ENCODE assay signal across 10 cellular contexts in the genomic region with DNA sequence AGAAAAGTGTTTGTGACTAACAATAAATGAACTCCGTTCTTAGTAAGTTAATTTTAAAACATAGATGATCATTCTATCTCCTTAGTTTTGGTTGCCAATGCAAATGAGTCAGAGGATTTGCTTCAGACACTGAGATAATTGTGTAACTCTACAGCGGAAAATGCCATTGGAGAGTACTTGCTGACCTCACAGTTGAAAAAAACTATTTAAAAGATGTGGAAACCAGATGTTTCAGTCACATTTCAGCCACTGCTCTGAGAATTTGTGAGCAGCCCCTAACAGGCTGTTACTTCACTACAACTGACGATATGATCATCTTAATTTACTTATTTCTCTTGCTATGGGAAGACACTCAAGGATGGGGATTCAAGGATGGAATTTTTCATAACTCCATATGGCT. TPM values are rescaled to one million over a fixed set of nuclear protein-coding genes. Genes with fewer than 3 reads are reported as not detected.
DNase-seq lines count a peak whose midpoint lies in the region; ATAC-seq and TF ChIP-seq lines count a peak whose summit lies in the region.
"Had no signal": no experiment of that assay in that cellular context is flagged by ENCODE, and none has a peak within 500 bp of the region (broad histone marks: within the 10 kb centered on the region; RNA-seq: fewer than 3 reads in every experiment).

A gene with protein sequence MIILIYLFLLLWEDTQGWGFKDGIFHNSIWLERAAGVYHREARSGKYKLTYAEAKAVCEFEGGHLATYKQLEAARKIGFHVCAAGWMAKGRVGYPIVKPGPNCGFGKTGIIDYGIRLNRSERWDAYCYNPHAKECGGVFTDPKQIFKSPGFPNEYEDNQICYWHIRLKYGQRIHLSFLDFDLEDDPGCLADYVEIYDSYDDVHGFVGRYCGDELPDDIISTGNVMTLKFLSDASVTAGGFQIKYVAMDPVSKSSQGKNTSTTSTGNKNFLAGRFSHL (plus strand): TSS at position 234 of the 400 bp plus-strand sequence. CDS start 75 bp downstream, at position 309.

- H3K9me3 ChIP-seq in OCI-LY7 (ENCODE audit: low read length), result no peaks in the 10 kb centered on the region

- no peak for ATAC-seq in GM18505 (IDR thresholded peaks at IDR 0.05; ENCODE audit: unreplicated experiment)
- no peak for ATAC-seq in HG02678 (IDR thresholded peaks at IDR 0.05; ENCODE audit: unreplicated experiment)
- ATAC-seq: Panc1 had no signal

- H3K4me3 ChIP-seq in foreskin fibroblast (ENCODE audit: low read depth in 1 of 2, low read length in 2 of 2), result peak within 1 kb of the TSS; percentile 44 to 61
- no peak within 1 kb of the TSS for H3K4me3 ChIP-seq in OCI-LY7 (ENCODE audit: low read depth, low read length, poor library complexity, severe bottlenecking)

- H3K9me3 Mint-ChIP-seq in progenitor cell of endocrine pancreas (ENCODE audit: low read depth), result no peaks in the 10 kb centered on the region
- H3K9me3 Mint-ChIP-seq in activated naive CD4-positive, alpha-beta T cell treated with anti-CD3 and anti-CD28 coated beads, Interleukin-2, amount 10 ng/mL, durations not matched to agents 7 days and 5 days, result no peaks in the 10 kb centered on the region
- H3K9me3 Mint-ChIP-seq: activated naive CD8-positive, alpha-beta T cell treated with anti-CD3 and anti-CD28 coated beads, Interleukin-2, amount 10 ng/mL, durations not matched to agents 7 days and 5 days had no signal

- peaks cover 4% of the 10 kb centered on the region for H3K4me1 Mint-ChIP-seq in progenitor cell of endocrine pancreas (ENCODE audit: low read depth)
- no peaks in the 10 kb centered on the region for H3K4me1 Mint-ChIP-seq in activated naive CD4-positive, alpha-beta T cell treated with anti-CD3 and anti-CD28 coated beads, Interleukin-2, amount 10 ng/mL, durations not matched to agents 7 days and 5 days
- H3K4me1 Mint-ChIP-seq: activated naive CD8-positive, alpha-beta T cell treated with anti-CD3 and anti-CD28 coated beads, Interleukin-2, amount 10 ng/mL, durations not matched to agents 7 days and 5 days had no signal

- no peak within 1 kb of the TSS for H3K4me3 Mint-ChIP-seq in progenitor cell of endocrine pancreas (ENCODE audit: low read depth)
- no peak within 1 kb of the TSS for H3K4me3 Mint-ChIP-seq in activated naive CD4-positive, alpha-beta T cell treated with anti-CD3 and anti-CD28 coated beads, Interleukin-2, amount 10 ng/mL, durations not matched to agents 7 days and 5 days
- H3K4me3 Mint-ChIP-seq: activated naive CD8-positive, alpha-beta T cell treated with anti-CD3 and anti-CD28 coated beads, Interleukin-2, amount 10 ng/mL, durations not matched to agents 7 days and 5 days had no signal

- BruUV-seq in OCI-LY7 (replicated peaks; lab: Mats Ljungman, UMichigan), result no TSS peak

- no peaks in the 10 kb centered on the region for H4K20me1 ChIP-seq in OCI-LY7 (ENCODE audit: insufficient read depth, low read length)

- in situ Hi-C loops in Caki2 (cut with HindIII; ENCODE audit: low pct_unique_long_range_greater_than_20kb, low sequenced_read_pairs), result no loop called here

- no peak for TF ChIP-seq POLR2A in GM18505 (IDR thresholded peaks at IDR 0.05; ENCODE audit: borderline replicate concordance, extremely low read depth, insufficient read depth, insufficient read length)

- H3K27ac ChIP-seq in OCI-LY7 (ENCODE audit: low read depth, low read length, poor library complexity, severe bottlenecking), result no peak within 1 kb of the TSS

- peak; percentile 41 for DNase-seq in Caki2 (ENCODE audit: low read depth)
- DNase-seq in SIG-M5 (lab: John Stamatoyannopoulos, UW), result peak; percentile 89
- peak; percentile 90 to 94 for DNase-seq in foreskin fibroblast
- DNase-seq in progenitor cell of endocrine pancreas (ENCODE audit: low spot score, unreplicated experiment), result no peak
- DNase-seq in activated naive CD4-positive, alpha-beta T cell treated with anti-CD3 and anti-CD28 coated beads, Interleukin-2, amount 10 ng/mL, durations not matched to agents 7 days and 5 days, result no peak
- no peak for DNase-seq in OCI-LY7 (ENCODE audit: low spot score)
- DNase-seq: activated naive CD8-positive, alpha-beta T cell treated with anti-CD3 and anti-CD28 coated beads, Interleukin-2, amount 10 ng/mL, durations not matched to agents 7 days and 5 days had no signal

- no peaks in the 10 kb centered on the region for H3K27me3 Mint-ChIP-seq in progenitor cell of endocrine pancreas
- peaks cover 8% of the 10 kb centered on the region for H3K27me3 Mint-ChIP-seq in activated naive CD4-positive, alpha-beta T cell treated with anti-CD3 and anti-CD28 coated beads, Interleukin-2, amount 10 ng/mL, durations not matched to agents 7 days and 5 days

- CTCF ChIA-PET in activated naive CD4-positive, alpha-beta T cell treated with anti-CD3 and anti-CD28 coated beads, Interleukin-2, amount 10 ng/mL, durations not matched to agents 7 days and 5 days (lab: Charles Lee), result no interaction called here
- CTCF ChIA-PET in OCI-LY7 (lab: Charles Lee; ENCODE audit: unreplicated experiment), result no interaction called here

- no peaks in the 10 kb centered on the region for H3K79me2 ChIP-seq in OCI-LY7 (ENCODE audit: insufficient read depth, low read depth, low read length)

- no peak within 1 kb of the TSS for H3K4me2 ChIP-seq in OCI-LY7 (ENCODE audit: low read length)

- H3K36me3 ChIP-seq in OCI-LY7 (ENCODE audit: insufficient read depth, low read length), result no peaks in the 10 kb centered on the region

- H3K36me3 Mint-ChIP-seq in progenitor cell of endocrine pancreas (ENCODE audit: insufficient read depth), result no peaks in the 10 kb centered on the region
- H3K36me3 Mint-ChIP-seq in activated naive CD4-positive, alpha-beta T cell treated with anti-CD3 and anti-CD28 coated beads, Interleukin-2, amount 10 ng/mL, durations not matched to agents 7 days and 5 days, result no peaks in the 10 kb centered on the region
- H3K36me3 Mint-ChIP-seq: activated naive CD8-positive, alpha-beta T cell treated with anti-CD3 and anti-CD28 coated beads, Interleukin-2, amount 10 ng/mL, durations not matched to agents 7 days and 5 days had no signal

- H3K4me1 ChIP-seq in OCI-LY7 (ENCODE audit: insufficient read depth, low read length, poor library complexity, severe bottlenecking), result no peaks in the 10 kb centered on the region

- no peaks in the 10 kb centered on the region for H3K9me2 ChIP-seq in OCI-LY7 (ENCODE audit: insufficient read depth, low read length)

- POLR2A ChIA-PET in OCI-LY7 (lab: Charles Lee), result interaction anchor here (0.9 kb wide), 1 partner anchor 14 kb away, joined by 3 read pairs; no protein-coding TSS in a partner anchor

- peak within 1 kb of the TSS; percentile 45 for H3K27ac Mint-ChIP-seq in progenitor cell of endocrine pancreas
- no peak within 1 kb of the TSS for H3K27ac Mint-ChIP-seq in activated naive CD4-positive, alpha-beta T cell treated with anti-CD3 and anti-CD28 coated beads, Interleukin-2, amount 10 ng/mL, durations not matched to agents 7 days and 5 days
- H3K27ac Mint-ChIP-seq: activated naive CD8-positive, alpha-beta T cell treated with anti-CD3 and anti-CD28 coated beads, Interleukin-2, amount 10 ng/mL, durations not matched to agents 7 days and 5 days had no signal

- TF ChIP-seq CTCF in foreskin fibroblast (IDR thresholded peaks at IDR 0.05; ENCODE audit: low read depth, low read length), result no peak
- no peak for TF ChIP-seq CTCF in progenitor cell of endocrine pancreas (IDR thresholded peaks at IDR 0.05; ENCODE audit: unreplicated experiment)
- no peak for TF ChIP-seq CTCF in OCI-LY7 (conservative IDR thresholded peaks at IDR 0.05; ENCODE audit: low read length)

- no peak within 1 kb of the TSS for H2AFZ ChIP-seq in OCI-LY7 (ENCODE audit: low read length)

- intact Hi-C loops in OCI-LY7 (cut with micrococcal nuclease; ENCODE audit: unreplicated experiment), result no loop called here

RNA-seq across cellular contexts. Expression of the gene that starts here (rescaled TPM):
- total RNA-seq in Caki2 (2014; rRNA removed; shearing (Covaris generic); ENCODE audit: low replicate concordance), result 4.3 and 5.3 TPM in 2 replicates
- total RNA-seq in progenitor cell of endocrine pancreas, result not detected in 2 replicates
- not detected in 2 replicates for total RNA-seq in OCI-LY7 (2014; rRNA removed; shearing (Covaris generic))
- not detected in 2 replicates for total RNA-seq in OCI-LY7 (2022)
- total RNA-seq: activated naive CD8-positive, alpha-beta T cell treated with anti-CD3 and anti-CD28 coated beads, Interleukin-2, amount 10 ng/mL, durations not matched to agents 7 days and 5 days had no signal

Comparison
In these comparisons a context has a peak if more than half of its experiments do, and no peak if none do; other contexts are left out.
1. DNase-seq: peak in Caki2 (single experiment), SIG-M5 (single experiment) and foreskin fibroblast (2 of 2); none in progenitor cell of endocrine pancreas (single experiment), activated naive CD4-positive, alpha-beta T cell treated with anti-CD3 and anti-CD28 coated beads, Interleukin-2, amount 10 ng/mL, durations not matched to agents 7 days and 5 days (single experiment) and OCI-LY7 (single experiment).